In the genomic region with DNA sequence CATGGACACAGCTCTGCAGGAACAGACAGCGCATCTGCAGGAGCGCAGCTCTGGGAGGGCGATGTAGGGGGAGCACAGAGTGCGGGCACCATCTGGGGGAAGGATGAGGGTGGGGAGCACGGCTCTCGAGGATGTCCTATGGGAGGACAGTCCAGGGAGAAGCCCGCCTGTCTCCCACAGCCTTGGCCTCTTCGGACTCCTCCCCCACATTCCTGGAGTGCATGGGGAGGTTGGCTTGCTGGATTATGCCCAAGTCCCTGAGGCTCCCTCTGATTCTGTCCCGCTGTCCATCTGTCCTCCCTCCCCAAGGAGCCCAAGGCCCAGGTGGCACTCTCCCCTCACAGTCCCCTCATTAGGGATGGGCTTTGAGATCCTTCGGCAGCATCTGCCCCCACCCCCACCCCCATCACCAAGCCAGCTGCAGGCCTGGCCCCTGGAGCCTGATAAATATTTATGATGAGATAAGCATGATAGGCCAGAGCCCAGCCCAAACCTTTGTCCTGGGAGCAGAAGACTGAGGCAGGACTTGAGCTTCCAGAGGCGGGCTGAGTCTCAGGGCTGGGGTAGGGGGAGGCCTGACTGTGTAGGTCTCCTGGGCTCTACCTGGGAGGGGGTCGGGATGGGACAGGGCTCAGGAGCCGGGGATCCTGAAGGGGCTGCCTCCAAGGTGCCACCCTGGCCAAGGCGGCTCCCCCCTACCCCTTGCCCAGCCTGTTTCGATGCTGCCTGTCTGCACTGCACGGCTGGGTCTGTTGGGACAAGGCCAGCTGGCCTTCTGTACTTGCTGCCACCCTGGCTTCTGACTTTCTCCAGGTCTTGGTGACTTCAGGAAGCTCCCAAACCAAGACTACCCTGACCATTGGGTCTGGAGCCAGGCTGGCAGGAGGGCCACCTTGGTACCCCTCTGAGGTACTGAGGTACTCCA, we compare ENCODE assay signal across 9 cellular contexts. TPM values are rescaled to one million over a fixed set of nuclear protein-coding genes. Genes with fewer than 3 reads are reported as not detected.
DNase-seq lines count a peak whose midpoint lies in the region; ATAC-seq and TF ChIP-seq lines count a peak whose summit lies in the region.
"Had no signal": no experiment of that assay in that cellular context is flagged by ENCODE, and none has a peak within 500 bp of the region (broad histone marks: within the 10 kb centered on the region; RNA-seq: fewer than 3 reads in every experiment).

No MANE protein-coding gene starts in this region.

- H3K4me3 Mint-ChIP-seq in glutamatergic neuron (ENCODE audit: unreplicated experiment), result peak overlapping the region; percentile 38
- no peak overlapping the region for H3K4me3 Mint-ChIP-seq in activated naive CD8-positive, alpha-beta T cell treated with anti-CD3 and anti-CD28 coated beads for 36 hours
- no peak overlapping the region for H3K4me3 Mint-ChIP-seq in naive thymus-derived CD8-positive, alpha-beta T cell

- in situ Hi-C loops in GM13976 (cut with MboI; ENCODE audit: low sequenced_read_pairs, unreplicated experiment), result no loop called here

- H3K36me3 Mint-ChIP-seq in glutamatergic neuron (ENCODE audit: unreplicated experiment), result no peaks in the 10 kb centered on the region
- H3K36me3 Mint-ChIP-seq in activated naive CD8-positive, alpha-beta T cell treated with anti-CD3 and anti-CD28 coated beads for 36 hours, result no peaks in the 10 kb centered on the region
- H3K36me3 Mint-ChIP-seq in naive thymus-derived CD8-positive, alpha-beta T cell, result no peaks in the 10 kb centered on the region

- no peak for ATAC-seq in naive thymus-derived CD8-positive, alpha-beta T cell

- H3F3A ChIP-seq in smooth muscle cell (ENCODE audit: low read depth), result no peaks in the 10 kb centered on the region

- peaks cover 11% of the 10 kb centered on the region for H3K9me3 Mint-ChIP-seq in glutamatergic neuron (ENCODE audit: unreplicated experiment)
- no peaks in the 10 kb centered on the region for H3K9me3 Mint-ChIP-seq in activated naive CD8-positive, alpha-beta T cell treated with anti-CD3 and anti-CD28 coated beads for 36 hours
- no peaks in the 10 kb centered on the region for H3K9me3 Mint-ChIP-seq in naive thymus-derived CD8-positive, alpha-beta T cell

- no peaks in the 10 kb centered on the region for H3K36me3 ChIP-seq in smooth muscle cell (ENCODE audit: low read depth)
- H3K36me3 ChIP-seq: prostate gland had no signal

- H3K9me3 ChIP-seq in smooth muscle cell (replicated peaks; ENCODE audit: low read depth), result no peaks in the 10 kb centered on the region
- H3K9me3 ChIP-seq: prostate gland had no signal

- H3K27me3 ChIP-seq in smooth muscle cell (ENCODE audit: low read depth), result no peaks in the 10 kb centered on the region

- H3K4me3 ChIP-seq in smooth muscle cell, result no peak overlapping the region
- H3K4me3 ChIP-seq: prostate gland had no signal

- peaks cover 24% of the 10 kb centered on the region for H3K4me1 ChIP-seq in smooth muscle cell (ENCODE audit: low read depth)

- H3K27me3 Mint-ChIP-seq in glutamatergic neuron (ENCODE audit: unreplicated experiment), result peaks cover 10% of the 10 kb centered on the region
- no peaks in the 10 kb centered on the region for H3K27me3 Mint-ChIP-seq in activated naive CD8-positive, alpha-beta T cell treated with anti-CD3 and anti-CD28 coated beads for 36 hours
- H3K27me3 Mint-ChIP-seq in naive thymus-derived CD8-positive, alpha-beta T cell, result no peaks in the 10 kb centered on the region

- H3K27ac Mint-ChIP-seq in glutamatergic neuron (ENCODE audit: unreplicated experiment), result peak overlapping the region; percentile 17
- H3K27ac Mint-ChIP-seq in activated naive CD8-positive, alpha-beta T cell treated with anti-CD3 and anti-CD28 coated beads for 36 hours, result no peak overlapping the region
- peak overlapping the region in 2 of 10 donors; percentile 13 to 81 for H3K27ac Mint-ChIP-seq in naive thymus-derived CD8-positive, alpha-beta T cell

- no peak overlapping the region for H3K9ac ChIP-seq in smooth muscle cell (ENCODE audit: low read depth)

- H3K4me2 ChIP-seq in smooth muscle cell, result peak overlapping the region; percentile 31

- peaks cover 11% of the 10 kb centered on the region for H4K20me1 ChIP-seq in smooth muscle cell (ENCODE audit: low read depth)

- DNase-seq in GM13976 (ENCODE audit: low spot score) (peak; percentile 27), RPMI7951 (ENCODE audit: low read depth) (peak; percentile 75), glutamatergic neuron (peak; percentile 72), smooth muscle cell (lab: John Stamatoyannopoulos, UW; ENCODE audit: unreplicated experiment) (no peak), NCI-H2107 (lab: John Stamatoyannopoulos, UW) (no peak)
- no peak for DNase-seq in activated naive CD8-positive, alpha-beta T cell treated with anti-CD3 and anti-CD28 coated beads for 36 hours
- no peak for DNase-seq in naive thymus-derived CD8-positive, alpha-beta T cell
- DNase-seq: T-helper 9 cell had no signal

- no peak overlapping the region for H3K27ac ChIP-seq in smooth muscle cell (ENCODE audit: low read depth)

- H3K4me1 Mint-ChIP-seq in glutamatergic neuron (ENCODE audit: low read depth, unreplicated experiment), result peaks cover 19% of the 10 kb centered on the region
- H3K4me1 Mint-ChIP-seq in activated naive CD8-positive, alpha-beta T cell treated with anti-CD3 and anti-CD28 coated beads for 36 hours, result no peaks in the 10 kb centered on the region
- peaks cover 0 to 7% (median 6%) of the 10 kb centered on the region in 4 donors for H3K4me1 Mint-ChIP-seq in naive thymus-derived CD8-positive, alpha-beta T cell

- H2AFZ ChIP-seq in smooth muscle cell (ENCODE audit: low read depth), result no peak overlapping the region

- no peak for TF ChIP-seq CTCF in GM13976 (IDR thresholded peaks at IDR 0.05; ENCODE audit: borderline replicate concordance, control extremely low read depth, extremely low read depth, insufficient read depth, missing control alignments)
- TF ChIP-seq CTCF in glutamatergic neuron (IDR thresholded peaks at IDR 0.05; ENCODE audit: partially characterized antibody, unreplicated experiment), result no peak
- no peak for TF ChIP-seq CTCF in smooth muscle cell (IDR thresholded peaks at IDR 0.05; ENCODE audit: borderline replicate concordance, insufficient read depth, poor library complexity, severe bottlenecking)

- no peaks in the 10 kb centered on the region for H3K79me2 ChIP-seq in smooth muscle cell (ENCODE audit: low read depth)

- WGBS in smooth muscle cell (ENCODE audit: low lambda C conversion rate), result 72% methylated on average over 16 of the region's 16 CpGs

- POLR2A ChIA-PET in naive thymus-derived CD8-positive, alpha-beta T cell (lab: Charles Lee), result interaction anchor here (0.5 to 1.5 kb wide), 2 partner anchors 11 to 553 kb away, joined by 4 to 7 read pairs; no protein-coding TSS in a partner anchor

RNA-seq across cellular contexts. Expression of gene SEMA3F, which starts 28.6 kb away (rescaled TPM):
- 1.5 and 1.9 TPM in 2 replicates for total RNA-seq in RPMI7951 (2014; rRNA removed; shearing (Covaris generic))
- total RNA-seq in glutamatergic neuron (ENCODE audit: unreplicated experiment), result 41.2 TPM
- total RNA-seq in smooth muscle cell, result 16.9 and 25.0 TPM in 2 replicates
- 9.2 and 17.8 TPM in 2 replicates for polyA plus RNA-seq in smooth muscle cell
- total RNA-seq in activated naive CD8-positive, alpha-beta T cell treated with anti-CD3 and anti-CD28 coated beads for 36 hours, result under 1 TPM; 0.10 to 0.28 TPM
- not detected for total RNA-seq in naive thymus-derived CD8-positive, alpha-beta T cell
- not detected for polyA plus RNA-seq in naive thymus-derived CD8-positive, alpha-beta T cell

RNA-seq across cellular contexts. Expression of gene RBM5, which starts 37.8 kb away (rescaled TPM):
- 81.7 and 108 TPM in 2 replicates for total RNA-seq in RPMI7951 (2014; rRNA removed; shearing (Covaris generic))
- total RNA-seq in glutamatergic neuron (ENCODE audit: unreplicated experiment) (363 TPM), smooth muscle cell (151 and 177 TPM in 2 replicates)
- polyA plus RNA-seq in smooth muscle cell, result 56.0 and 67.6 TPM in 2 replicates
- 100 to 1,000 TPM in 1 of 2 experiments, 10 to 100 TPM in 1; 99.8 to 102 TPM for total RNA-seq in activated naive CD8-positive, alpha-beta T cell treated with anti-CD3 and anti-CD28 coated beads for 36 hours
- total RNA-seq in naive thymus-derived CD8-positive, alpha-beta T cell, result 100 to 1,000 TPM; 387 to 402 TPM
- 10 to 100 TPM; 19.7 to 46.1 (median 35.0) TPM for polyA plus RNA-seq in naive thymus-derived CD8-positive, alpha-beta T cell

Comparison
In these comparisons a context has a peak if more than half of its experiments do, and no peak if none do; other contexts are left out.
1. DNase-seq: peak in GM13976 (single experiment), RPMI7951 (single experiment) and glutamatergic neuron (single experiment); none in smooth muscle cell (single experiment), NCI-H2107 (single experiment), activated naive CD8-positive, alpha-beta T cell treated with anti-CD3 and anti-CD28 coated beads for 36 hours (single experiment) and naive thymus-derived CD8-positive, alpha-beta T cell (0 of 10).